In the genomic region with DNA sequence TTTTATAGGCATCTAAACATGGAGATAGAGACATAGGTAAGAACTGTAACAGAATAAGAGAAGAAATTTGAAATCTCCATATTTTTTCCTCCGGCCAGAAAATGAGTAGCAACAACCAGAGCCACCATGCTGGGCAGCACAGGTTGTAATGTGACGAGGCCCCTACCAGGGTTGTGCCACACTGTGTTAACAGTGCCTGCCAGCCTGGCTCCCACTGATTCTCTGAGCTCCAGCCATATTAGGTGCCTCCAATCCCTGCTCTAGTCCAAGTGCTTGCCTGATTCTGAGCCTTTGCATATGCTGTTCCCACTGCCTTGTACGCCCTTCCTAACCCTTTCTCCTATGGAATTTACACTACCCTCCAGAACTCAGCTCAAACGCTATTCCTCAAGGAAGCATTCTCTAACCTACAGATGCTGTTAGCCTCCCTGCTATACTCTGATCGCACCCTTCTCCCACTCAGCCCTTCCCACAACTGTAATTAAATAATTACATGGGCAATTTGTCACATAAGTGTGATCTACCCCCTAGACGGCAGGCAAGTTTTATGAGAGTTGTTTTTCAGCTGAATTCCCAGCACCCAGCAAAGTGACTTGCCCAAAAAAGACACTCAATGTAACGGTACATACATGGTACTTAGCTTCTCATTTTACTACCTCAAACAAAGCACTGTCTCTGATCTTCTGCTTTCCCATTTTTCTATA, we compare ENCODE assay signal across 16 cellular contexts. TPM values are rescaled to one million over a fixed set of nuclear protein-coding genes. Genes with fewer than 3 reads are reported as not detected.
DNase-seq lines count a peak whose midpoint lies in the region; ATAC-seq and TF ChIP-seq lines count a peak whose summit lies in the region.
"Had no signal": no experiment of that assay in that cellular context is flagged by ENCODE, and none has a peak within 500 bp of the region (broad histone marks: within the 10 kb centered on the region; RNA-seq: fewer than 3 reads in every experiment).

No MANE protein-coding gene starts in this region.

- H3K4me1 Mint-ChIP-seq in neural crest cell: peaks cover 46% of the 10 kb centered on the region
- H3K4me1 Mint-ChIP-seq: stimulated activated memory B cell treated with anti-CD40 and anti-IgM and Interleukin-4, amounts not matched to agents 10 μg/mL and 1 μg/mL and 100 μg/mL, for 72 hours had no signal

- ATAC-seq in heart left ventricle (no peak), aorta (ENCODE audit: low FRiP score) (peak; percentile 53)
- ATAC-seq: left lung; stimulated activated memory B cell treated with anti-CD40 and anti-IgM and Interleukin-4, amounts not matched to agents 10 μg/mL and 1 μg/mL and 100 μg/mL, for 72 hours had no signal

- no peaks in the 10 kb centered on the region for H3K36me3 Mint-ChIP-seq in neural crest cell (ENCODE audit: low read depth)
- H3K36me3 Mint-ChIP-seq: stimulated activated memory B cell treated with anti-CD40 and anti-IgM and Interleukin-4, amounts not matched to agents 10 μg/mL and 1 μg/mL and 100 μg/mL, for 72 hours had no signal

- no peaks in the 10 kb centered on the region for H3K36me3 ChIP-seq in heart left ventricle
- no peaks in the 10 kb centered on the region for H3K36me3 ChIP-seq in aorta (ENCODE audit: control insufficient read depth in 1 of 2, insufficient read depth in 2 of 2, low read length in 1 of 2)
- H3K36me3 ChIP-seq: left lung, Peyer's patch had no signal

- H3K9me3 ChIP-seq in heart left ventricle (peaks cover 0 to 11% (median 0%) of the 10 kb centered on the region in 12 donors), aorta (ENCODE audit: control insufficient read depth, low read length) (no peaks in the 10 kb centered on the region)
- H3K9me3 ChIP-seq: left lung, Peyer's patch had no signal

- no peaks in the 10 kb centered on the region for H3K27me3 Mint-ChIP-seq in neural crest cell (ENCODE audit: low read depth)

- DNase-seq in heart left ventricle (no peak), cardiac septum (ENCODE audit: low spot score) (no peak), dorsolateral prefrontal cortex (no peak), neural crest cell (ENCODE audit: low read depth, low spot score) (no peak), aorta (no peak), kidney tubule cell (ENCODE audit: low spot score) (no peak), GM19238 (ENCODE audit: insufficient read length, low spot score) (no peak), NCI-H128 (lab: John Stamatoyannopoulos, UW; ENCODE audit: unreplicated experiment) (no peak)
- DNase-seq: activated CD4-positive, alpha-beta T cell treated with anti-CD3 and anti-CD28 coated beads for 1 hour; activated T-cell treated with anti-CD3 and anti-CD28 coated beads, Interleukin-2, amount 50 U/mL, for 24 hours; hippocampal formation; left lung; nephron progenitor cell had no signal

- H3K9me3 Mint-ChIP-seq in neural crest cell: peaks cover 2% of the 10 kb centered on the region
- H3K9me3 Mint-ChIP-seq: activated T-cell treated with anti-CD3 and anti-CD28 coated beads, Interleukin-2, amount 50 U/mL, for 24 hours; T-helper 1 cell treated with Interleukin-12 subunit alpha and Interleukin-12 subunit beta and Interleukin-4 antibody, amounts not matched to agents 30 μg/mL and 1 μg/mL, for 36 hours had no signal

- intact Hi-C loops in heart left ventricle (cut with DNase I): no loop called here
- intact Hi-C loops in cardiac septum (cut with DNase I): no loop called here
- intact Hi-C loops in dorsolateral prefrontal cortex (cut with DNase I): no loop called here
- intact Hi-C loops in aorta (cut with DNase I): loop anchor here (5.0 kb wide), 1 partner anchor 36 kb away; a partner anchor contains a TSS

- peaks cover 0 to 22% (median 0%) of the 10 kb centered on the region in 12 donors for H3K4me1 ChIP-seq in heart left ventricle
- H3K4me1 ChIP-seq in aorta (ENCODE audit: control insufficient read depth in 1 of 2, insufficient read depth in 2 of 2, low read length in 2 of 2): peaks cover 4 to 7% of the 10 kb centered on the region in 2 donors
- H3K4me1 ChIP-seq: Peyer's patch had no signal

- no peak for TF ChIP-seq POLR2A in heart left ventricle (IDR thresholded peaks at IDR 0.05)

- H3K27ac ChIP-seq in heart left ventricle: peak overlapping the region in 10 of 12 donors; percentile 3 to 68 (median 42)
- H3K27ac ChIP-seq in dorsolateral prefrontal cortex: peak overlapping the region in 34 of 59 donors; percentile 5 to 74 (median 46)
- H3K27ac ChIP-seq in aorta (ENCODE audit: low read depth in 1 of 2, low read length in 2 of 2): peak overlapping the region; percentile 76

- no peak overlapping the region for H3K4me3 Mint-ChIP-seq in neural crest cell
- H3K4me3 Mint-ChIP-seq: activated T-cell treated with anti-CD3 and anti-CD28 coated beads, Interleukin-2, amount 50 U/mL, for 24 hours; nephron progenitor cell; stimulated activated memory B cell treated with anti-CD40 and anti-IgM and Interleukin-4, amounts not matched to agents 10 μg/mL and 1 μg/mL and 100 μg/mL, for 72 hours; T-helper 1 cell treated with Interleukin-12 subunit alpha and Interleukin-12 subunit beta and Interleukin-4 antibody, amounts not matched to agents 30 μg/mL and 1 μg/mL, for 36 hours had no signal

- H3K4me3 ChIP-seq in heart left ventricle: peak overlapping the region in 1 of 12 donors; percentile 21
- H3K4me3 ChIP-seq in dorsolateral prefrontal cortex: peak overlapping the region in 10 of 59 donors; percentile 17 to 48 (median 36)
- no peak overlapping the region for H3K4me3 ChIP-seq in aorta (ENCODE audit: low read length in 2 of 2)
- H3K4me3 ChIP-seq: left lung, Peyer's patch had no signal

- no peak for TF ChIP-seq CTCF in heart left ventricle (IDR thresholded peaks at IDR 0.05)
- TF ChIP-seq CTCF in dorsolateral prefrontal cortex (IDR thresholded peaks at IDR 0.05 in 54 of 56, conservative IDR thresholded peaks at IDR 0.05 in 2 of 56; ENCODE audit: low read depth in 1 of 56, partially characterized antibody in 56 of 56): no peak
- TF ChIP-seq CTCF in neural crest cell (conservative IDR thresholded peaks at IDR 0.05): no peak

- peak overlapping the region; percentile 2 for H3K27ac Mint-ChIP-seq in neural crest cell (ENCODE audit: unreplicated experiment)
- H3K27ac Mint-ChIP-seq: activated T-cell treated with anti-CD3 and anti-CD28 coated beads, Interleukin-2, amount 50 U/mL, for 24 hours; nephron progenitor cell; stimulated activated memory B cell treated with anti-CD40 and anti-IgM and Interleukin-4, amounts not matched to agents 10 μg/mL and 1 μg/mL and 100 μg/mL, for 72 hours; T-helper 1 cell treated with Interleukin-12 subunit alpha and Interleukin-12 subunit beta and Interleukin-4 antibody, amounts not matched to agents 30 μg/mL and 1 μg/mL, for 36 hours had no signal

- no peaks in the 10 kb centered on the region for H3K27me3 ChIP-seq in heart left ventricle
- H3K27me3 ChIP-seq in dorsolateral prefrontal cortex: no peaks in the 10 kb centered on the region
- no peaks in the 10 kb centered on the region for H3K27me3 ChIP-seq in aorta (ENCODE audit: control insufficient read depth in 1 of 2, insufficient read depth in 2 of 2, low read length in 1 of 2)
- H3K27me3 ChIP-seq: left lung, Peyer's patch had no signal

- 88 to 92% (median 89%) methylated on average over 7 of the region's 7 CpGs for WGBS in heart left ventricle, 4 donors
- WGBS in aorta, 2 donors: 53 to 60% methylated on average over 7 of the region's 7 CpGs

RNA-seq across cellular contexts. Expression of a gene that starts 37.6 kb away (rescaled TPM):
- total RNA-seq in heart left ventricle (10 to 100 TPM; 18.6 to 39.2 (median 31.6) TPM), cardiac septum (26.9 TPM), dorsolateral prefrontal cortex (10 to 100 TPM; 42.3 to 91.6 (median 62.0) TPM), neural crest cell (23.6 and 24.2 TPM in 2 replicates), aorta (10 to 100 TPM; 62.4 to 85.5 TPM)
- polyA plus RNA-seq in heart left ventricle (10 to 100 TPM in 1 of 2 donors, 1 to 10 TPM in 1; 9.3 to 15.1 TPM), aorta (10 to 100 TPM; 15.0 to 17.2 TPM)

Comparison
In these comparisons a context has a peak if more than half of its experiments do, and no peak if none do; other contexts are left out.
1. intact Hi-C loops: an anchor here in aorta (5.0 kb wide); none called in heart left ventricle, cardiac septum and dorsolateral prefrontal cortex.